1 cellular context compared by ENCODE assay signal in the genomic region with DNA sequence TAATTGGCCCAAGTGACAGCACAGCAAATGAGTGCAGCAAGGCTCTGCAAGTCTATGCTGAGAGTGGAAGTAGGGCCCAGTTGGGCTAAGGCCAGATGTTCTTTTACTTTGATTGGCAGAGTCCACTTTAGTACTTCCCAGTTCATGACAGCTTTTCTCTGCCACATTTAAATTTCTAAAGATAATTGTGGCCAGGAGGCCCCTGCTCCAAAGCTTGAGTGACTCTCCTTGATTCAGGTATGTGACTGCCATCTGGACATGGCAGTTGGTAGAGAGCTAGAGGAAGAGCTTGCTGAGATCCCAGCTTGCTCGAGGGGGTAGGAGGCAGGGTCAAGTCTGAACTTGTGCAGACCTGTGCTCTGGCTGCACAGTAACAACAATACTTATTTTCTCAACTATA.
TF ChIP-seq lines count a peak whose summit lies in the region.

No MANE protein-coding gene starts in this region.

TF ChIP-seq in HepG2, 621 proteins besides CTCF, POLR2A, EP300 and RAD21 (continued from another document):
- TF ChIP-seq, protein P1, sequence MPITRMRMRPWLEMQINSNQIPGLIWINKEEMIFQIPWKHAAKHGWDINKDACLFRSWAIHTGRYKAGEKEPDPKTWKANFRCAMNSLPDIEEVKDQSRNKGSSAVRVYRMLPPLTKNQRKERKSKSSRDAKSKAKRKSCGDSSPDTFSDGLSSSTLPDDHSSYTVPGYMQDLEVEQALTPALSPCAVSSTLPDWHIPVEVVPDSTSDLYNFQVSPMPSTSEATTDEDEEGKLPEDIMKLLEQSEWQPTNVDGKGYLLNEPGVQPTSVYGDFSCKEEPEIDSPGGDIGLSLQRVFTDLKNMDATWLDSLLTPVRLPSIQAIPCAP (CRISPR knock-in tag; IDR thresholded peaks at IDR 0.05; ENCODE audit: low read depth): no peak
- TF ChIP-seq, protein P2, sequence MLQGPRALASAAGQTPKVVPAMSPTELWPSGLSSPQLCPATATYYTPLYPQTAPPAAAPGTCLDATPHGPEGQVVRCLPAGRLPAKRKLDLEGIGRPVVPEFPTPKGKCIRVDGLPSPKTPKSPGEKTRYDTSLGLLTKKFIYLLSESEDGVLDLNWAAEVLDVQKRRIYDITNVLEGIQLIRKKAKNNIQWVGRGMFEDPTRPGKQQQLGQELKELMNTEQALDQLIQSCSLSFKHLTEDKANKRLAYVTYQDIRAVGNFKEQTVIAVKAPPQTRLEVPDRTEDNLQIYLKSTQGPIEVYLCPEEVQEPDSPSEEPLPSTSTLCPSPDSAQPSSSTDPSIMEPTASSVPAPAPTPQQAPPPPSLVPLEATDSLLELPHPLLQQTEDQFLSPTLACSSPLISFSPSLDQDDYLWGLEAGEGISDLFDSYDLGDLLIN (CRISPR knock-in tag; IDR thresholded peaks at IDR 0.05; ENCODE audit: borderline replicate concordance): no peak
- TF ChIP-seq, protein P3, sequence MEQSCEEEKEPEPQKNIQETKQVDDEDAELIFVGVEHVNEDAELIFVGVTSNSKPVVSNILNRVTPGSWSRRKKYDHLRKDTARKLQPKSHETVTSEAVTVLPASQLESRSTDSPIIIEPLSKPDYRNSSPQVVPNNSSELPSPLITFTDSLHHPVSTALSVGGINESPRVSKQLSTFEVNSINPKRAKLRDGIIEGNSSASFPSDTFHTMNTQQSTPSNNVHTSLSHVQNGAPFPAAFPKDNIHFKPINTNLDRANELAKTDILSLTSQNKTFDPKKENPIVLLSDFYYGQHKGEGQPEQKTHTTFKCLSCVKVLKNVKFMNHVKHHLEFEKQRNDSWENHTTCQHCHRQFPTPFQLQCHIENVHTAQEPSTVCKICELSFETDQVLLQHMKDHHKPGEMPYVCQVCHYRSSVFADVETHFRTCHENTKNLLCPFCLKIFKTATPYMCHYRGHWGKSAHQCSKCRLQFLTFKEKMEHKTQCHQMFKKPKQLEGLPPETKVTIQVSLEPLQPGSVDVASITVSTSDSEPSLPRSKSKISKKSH (CRISPR knock-in tag; IDR thresholded peaks at IDR 0.05; ENCODE audit: borderline replicate concordance): no peak
